9 cellular contexts compared by ENCODE assay signal in genomic region chr20:43949741-43950618, GRCh38. TPM values are rescaled to one million over a fixed set of nuclear protein-coding genes. Genes with fewer than 3 reads are reported as not detected.
DNase-seq lines count a peak whose midpoint lies in the region; ATAC-seq, FAIRE-seq and TF ChIP-seq lines count a peak whose summit lies in the region.
"Had no signal": no experiment of that assay in that cellular context is flagged by ENCODE, and none has a peak within 500 bp of the region (broad histone marks: within the 10 kb centered on the region; RNA-seq: fewer than 3 reads in every experiment).

No MANE protein-coding gene starts in this region.

- peak overlapping the region; percentile 50 for H3K27ac Mint-ChIP-seq in activated naive CD4-positive, alpha-beta T cell treated with anti-CD3 and anti-CD28 coated beads, Interleukin-2, amount 10 ng/mL, durations not matched to agents 7 days and 5 days

- peak; percentile 60 for DNase-seq in GM12891 (ENCODE audit: insufficient read length, low spot score)
- DNase-seq in activated naive CD4-positive, alpha-beta T cell treated with anti-CD3 and anti-CD28 coated beads, Interleukin-2, amount 10 ng/mL, durations not matched to agents 7 days and 5 days = peak; percentile 89
- peak; percentile 22 to 49 for DNase-seq in stimulated activated CD4-positive, alpha-beta T cell treated with anti-CD3 and anti-CD28 coated beads, Interleukin-15, amount 100 ng/mL, for 1 hour (ENCODE audit: low read depth in 1 of 2, low spot score in 1 of 2)
- DNase-seq in foreskin keratinocyte = no peak
- DNase-seq in A673 (ENCODE audit: low spot score) = no peak
- no peak for DNase-seq in NCI-H510A (lab: John Stamatoyannopoulos, UW)

- CTCF ChIA-PET in activated naive CD4-positive, alpha-beta T cell treated with anti-CD3 and anti-CD28 coated beads, Interleukin-2, amount 10 ng/mL, durations not matched to agents 7 days and 5 days (lab: Charles Lee) = interaction anchor here (1.0 to 2.2 kb wide), 4 partner anchors 9 to 110 kb away, joined by 3 to 5 read pairs (median 4); no protein-coding TSS in a partner anchor
- CTCF ChIA-PET in A673 (lab: Charles Lee) = no interaction called here

- H3K36me3 ChIP-seq in A673 (ENCODE audit: insufficient read depth, low read length, poor library complexity, severe bottlenecking) = no peaks in the 10 kb centered on the region
- H3K36me3 ChIP-seq: thoracic aorta had no signal

- intact Hi-C loops in A673 (cut with micrococcal nuclease; ENCODE audit: unreplicated experiment) = no loop called here

- H3K4me3 ChIP-seq in A673 (ENCODE audit: low read depth, low read length, poor library complexity, severe bottlenecking) = no peak overlapping the region
- H3K4me3 ChIP-seq: thoracic aorta had no signal

- H3K4me3 Mint-ChIP-seq in activated naive CD4-positive, alpha-beta T cell treated with anti-CD3 and anti-CD28 coated beads, Interleukin-2, amount 10 ng/mL, durations not matched to agents 7 days and 5 days = peak overlapping the region; percentile 34

- no peaks in the 10 kb centered on the region for H3K9me3 Mint-ChIP-seq in activated naive CD4-positive, alpha-beta T cell treated with anti-CD3 and anti-CD28 coated beads, Interleukin-2, amount 10 ng/mL, durations not matched to agents 7 days and 5 days

- FAIRE-seq in GM12891 (lab: Jason Lieb, UNC) = peak; percentile 94

- ATAC-seq in HG02852 (IDR thresholded peaks at IDR 0.05; ENCODE audit: unreplicated experiment) (peak; percentile 74), SK-N-SH treated with all-trans-retinoic acid at 6 μM for 48 hours (peak; percentile 49; the same call in 2 of the 3 replicates), foreskin keratinocyte (no peak)

- H3K4me1 ChIP-seq in foreskin keratinocyte (peaks cover 15% of the 10 kb centered on the region), A673 (ENCODE audit: insufficient read depth, low read length, poor library complexity, severe bottlenecking) (peaks cover 65% of the 10 kb centered on the region)

- H3K27me3 ChIP-seq in foreskin keratinocyte = peaks cover 15% of the 10 kb centered on the region
- H3K27me3 ChIP-seq in A673 (replicated peaks; ENCODE audit: insufficient read depth, low read depth, low read length, poor library complexity) = no peaks in the 10 kb centered on the region

- TF ChIP-seq POLR2A in GM12891 (IDR thresholded peaks at IDR 0.05; ENCODE audit: low read depth, low read length) = no peak; the same call in 1 of the 2 replicates

- TF ChIP-seq CTCF in foreskin keratinocyte (conservative IDR thresholded peaks at IDR 0.05) (no peak), A673 (conservative IDR thresholded peaks at IDR 0.05; ENCODE audit: low read depth, low read length) (no peak)

- H3K27me3 Mint-ChIP-seq in activated naive CD4-positive, alpha-beta T cell treated with anti-CD3 and anti-CD28 coated beads, Interleukin-2, amount 10 ng/mL, durations not matched to agents 7 days and 5 days = peaks cover 80% of the 10 kb centered on the region

- H3K36me3 Mint-ChIP-seq in activated naive CD4-positive, alpha-beta T cell treated with anti-CD3 and anti-CD28 coated beads, Interleukin-2, amount 10 ng/mL, durations not matched to agents 7 days and 5 days = no peaks in the 10 kb centered on the region

- no TSS peak for BruUV-seq in A673 (replicated peaks; lab: Mats Ljungman, UMichigan)

- peaks cover 77% of the 10 kb centered on the region for H3K4me1 Mint-ChIP-seq in activated naive CD4-positive, alpha-beta T cell treated with anti-CD3 and anti-CD28 coated beads, Interleukin-2, amount 10 ng/mL, durations not matched to agents 7 days and 5 days

- H3K27ac ChIP-seq in foreskin keratinocyte (no peak overlapping the region), A673 (ENCODE audit: low read depth, low read length, poor library complexity, severe bottlenecking) (no peak overlapping the region)
- H3K27ac ChIP-seq: thoracic aorta had no signal

- POLR2A ChIA-PET in A673 (lab: Charles Lee; ENCODE audit: low non-redundant PET) = no interaction called here

- H3K9me3 ChIP-seq in A673 (ENCODE audit: low read depth, low read length, poor library complexity, severe bottlenecking) = no peaks in the 10 kb centered on the region
- H3K9me3 ChIP-seq: thoracic aorta had no signal

TF ChIP-seq in GM12891, 5 proteins besides CTCF, POLR2A, EP300 and RAD21:
- no peak for TF ChIP-seq TAF1 (IDR thresholded peaks at IDR 0.05; ENCODE audit: low read depth, low read length)
- peak; percentile 82 for TF ChIP-seq SPI1 (IDR thresholded peaks at IDR 0.05; ENCODE audit: low read depth, low read length)
- no peak for TF ChIP-seq POU2F2 (IDR thresholded peaks at IDR 0.05; ENCODE audit: low read depth, low read length)
- no peak for TF ChIP-seq POLR2AphosphoS5 (IDR thresholded peaks at IDR 0.05; ENCODE audit: low read depth, low read length)
- TF ChIP-seq PAX5 (IDR thresholded peaks at IDR 0.05; ENCODE audit: insufficient read depth, low read length, severe bottlenecking) = no peak
TF ChIP-seq in GM12891: peak in this region for 1.

TF ChIP-seq in SK-N-SH treated with all-trans-retinoic acid at 6 μM for 48 hours, 23 proteins besides CTCF, POLR2A, EP300 and RAD21 (continues in another document):
- TF ChIP-seq SNAI2 (CRISPR knock-in tag; IDR thresholded peaks at IDR 0.05) = no peak
- TF ChIP-seq ZFP3 (CRISPR knock-in tag; IDR thresholded peaks at IDR 0.05) = no peak
- no peak for TF ChIP-seq ZNF565 (CRISPR knock-in tag; conservative IDR thresholded peaks at IDR 0.05; ENCODE audit: low read depth)
- no peak for TF ChIP-seq ARNTL (CRISPR knock-in tag; IDR thresholded peaks at IDR 0.05; ENCODE audit: borderline replicate concordance, low read depth)
- no peak for TF ChIP-seq GLIS3 (CRISPR knock-in tag; IDR thresholded peaks at IDR 0.05)
- TF ChIP-seq ZC3H10 (CRISPR knock-in tag; IDR thresholded peaks at IDR 0.05) = no peak
- no peak for TF ChIP-seq BACH2 (CRISPR knock-in tag; IDR thresholded peaks at IDR 0.05; ENCODE audit: borderline replicate concordance)
- no peak for TF ChIP-seq RARB (CRISPR knock-in tag; IDR thresholded peaks at IDR 0.05)
- no peak for TF ChIP-seq POU6F1 (CRISPR knock-in tag; IDR thresholded peaks at IDR 0.05; ENCODE audit: borderline replicate concordance, low read depth)
- no peak for TF ChIP-seq TOX (CRISPR knock-in tag; IDR thresholded peaks at IDR 0.05; ENCODE audit: borderline replicate concordance)
- TF ChIP-seq CSDC2 (CRISPR knock-in tag; IDR thresholded peaks at IDR 0.05) = no peak
- no peak for TF ChIP-seq TSHZ2 (CRISPR knock-in tag; IDR thresholded peaks at IDR 0.05)
- no peak for TF ChIP-seq PATZ1 (CRISPR knock-in tag; IDR thresholded peaks at IDR 0.05; ENCODE audit: borderline replicate concordance)
- TF ChIP-seq ZNF70 (CRISPR knock-in tag; IDR thresholded peaks at IDR 0.05) = no peak
- no peak for TF ChIP-seq ISL1 (CRISPR knock-in tag; IDR thresholded peaks at IDR 0.05)

RNA-seq across cellular contexts. Expression of gene TOX2, which starts 35.3 kb away (rescaled TPM):
- 41.6 TPM for polyA plus RNA-seq in GM12891 (2012; ENCODE audit: low read depth, missing spikeins)
- 0.14 TPM in 2 replicates for total RNA-seq in foreskin keratinocyte
- polyA plus RNA-seq in foreskin keratinocyte = 0.10 and 0.29 TPM in 2 replicates
- 107 and 117 TPM in 2 replicates for total RNA-seq in A673 (2021)

Comparison
In these comparisons a context has a peak if more than half of its experiments do, and no peak if none do; other contexts are left out.
1. DNase-seq: peak in GM12891 (single experiment), activated naive CD4-positive, alpha-beta T cell treated with anti-CD3 and anti-CD28 coated beads, Interleukin-2, amount 10 ng/mL, durations not matched to agents 7 days and 5 days (single experiment) and stimulated activated CD4-positive, alpha-beta T cell treated with anti-CD3 and anti-CD28 coated beads, Interleukin-15, amount 100 ng/mL, for 1 hour (2 of 2); none in foreskin keratinocyte (0 of 2), A673 (single experiment) and NCI-H510A (single experiment).
2. RNA of gene TOX2, which starts 35.3 kb away (total RNA-seq): 107 to 117 TPM in A673; 0.14 TPM in foreskin keratinocyte; every median in the first group is over 10 times any median in the second.